10 cellular contexts compared by ENCODE assay signal in genomic region chr22:35742342-35743100, GRCh38. TPM values are rescaled to one million over a fixed set of nuclear protein-coding genes. Genes with fewer than 3 reads are reported as not detected.
DNase-seq lines count a peak whose midpoint lies in the region; ATAC-seq and TF ChIP-seq lines count a peak whose summit lies in the region.
"Had no signal": no experiment of that assay in that cellular context is flagged by ENCODE, and none has a peak within 500 bp of the region (broad histone marks: within the 10 kb centered on the region; RNA-seq: fewer than 3 reads in every experiment).

No MANE protein-coding gene starts in this region.

- no peak overlapping the region for H4K91ac ChIP-seq in trophoblast cell (ENCODE audit: low read depth, low read length)

- peaks cover 80% of the 10 kb centered on the region for H3K36me3 ChIP-seq in SJSA1
- peaks cover 12% of the 10 kb centered on the region for H3K36me3 ChIP-seq in fibroblast of lung (ENCODE audit: control insufficient read depth, insufficient read depth, low read length)
- H3K36me3 ChIP-seq in trophoblast cell (ENCODE audit: control insufficient read depth in 1 of 2, insufficient read depth in 2 of 2, low read length in 2 of 2), result peaks cover 14 to 32% of the 10 kb centered on the region in 2 experiments

- DNase-seq in GM04503 (ENCODE audit: low read depth), result peak; percentile 72
- peak; percentile 64 to 75 for DNase-seq in SJSA1 (ENCODE audit: low read depth in 1 of 2, low spot score in 2 of 2)
- peak; percentile 76 to 89 for DNase-seq in fibroblast of lung (ENCODE audit: low read depth in 2 of 2)
- DNase-seq in trophoblast cell, result peak; percentile 71 to 95
- DNase-seq in NOMO-1 treated with DMSO at 0.1 percent for 48 hours (lab: John Stamatoyannopoulos, UW; ENCODE audit: unreplicated experiment), result no peak
- DNase-seq: T-helper 1 cell had no signal

- no peak overlapping the region for H2BK120ac ChIP-seq in trophoblast cell (ENCODE audit: insufficient read depth, low read length, poor library complexity)

- no peak overlapping the region for H3K4ac ChIP-seq in trophoblast cell (ENCODE audit: low read depth, low read length)

- H3K27ac ChIP-seq in SJSA1, result peak overlapping the region; percentile 85
- H3K27ac ChIP-seq in fibroblast of lung (ENCODE audit: insufficient read depth, low read length), result peak overlapping the region; percentile 93
- no peak overlapping the region for H3K27ac ChIP-seq in trophoblast cell (ENCODE audit: low read depth, low read length)

- H3K4me2 ChIP-seq in fibroblast of lung (ENCODE audit: extremely low read depth, insufficient read depth, low read length) (peak overlapping the region; percentile 68), trophoblast cell (ENCODE audit: low read length) (no peak overlapping the region)

- no peaks in the 10 kb centered on the region for H3K9me3 ChIP-seq in SJSA1 (replicated peaks)
- no peaks in the 10 kb centered on the region for H3K9me3 ChIP-seq in fibroblast of lung (ENCODE audit: control insufficient read depth, insufficient read depth, low read depth, low read length)
- no peaks in the 10 kb centered on the region for H3K9me3 ChIP-seq in trophoblast cell (ENCODE audit: insufficient read depth, low read depth, low read length)

- H2AFZ ChIP-seq in fibroblast of lung (ENCODE audit: low read length) (no peak overlapping the region), trophoblast cell (ENCODE audit: insufficient read depth, low read length, poor library complexity) (no peak overlapping the region)

- H3K23ac ChIP-seq in trophoblast cell (ENCODE audit: low read length), result no peak overlapping the region

- no peak overlapping the region for H3K14ac ChIP-seq in trophoblast cell (ENCODE audit: low read length)

- no peak overlapping the region for H2BK12ac ChIP-seq in trophoblast cell (ENCODE audit: low read length)

- H3K79me2 ChIP-seq in fibroblast of lung (ENCODE audit: control insufficient read depth, insufficient read depth, low read length) (peaks cover 3% of the 10 kb centered on the region), trophoblast cell (ENCODE audit: control insufficient read depth, insufficient read depth, low read length, poor library complexity) (no peaks in the 10 kb centered on the region)

- no peak overlapping the region for H3K18ac ChIP-seq in trophoblast cell (ENCODE audit: low read length)

- no peak overlapping the region for H2AK5ac ChIP-seq in trophoblast cell (ENCODE audit: low read length)

- no peak overlapping the region for H3K4me3 ChIP-seq in SJSA1
- H3K4me3 ChIP-seq in fibroblast of lung (replicated peaks in 1 of 4; ENCODE audit: control extremely low read depth in 1 of 4, insufficient read depth in 1 of 4, low read depth in 3 of 4, low read length in 4 of 4), result no peak overlapping the region
- H3K4me3 ChIP-seq in trophoblast cell (ENCODE audit: low read depth, low read length), result no peak overlapping the region

- H2BK5ac ChIP-seq in trophoblast cell (ENCODE audit: low read depth, low read length, poor library complexity), result no peak overlapping the region

- H4K20me1 ChIP-seq in fibroblast of lung (ENCODE audit: control insufficient read depth, extremely low read depth, insufficient read depth, low read length), result no peaks in the 10 kb centered on the region

- no peak for TF ChIP-seq CTCF in fibroblast of lung (conservative IDR thresholded peaks at IDR 0.05 in 1 of 2, IDR thresholded peaks at IDR 0.05 in 1 of 2; ENCODE audit: low read depth in 1 of 2, low read length in 2 of 2)

- H3K9ac ChIP-seq in fibroblast of lung (ENCODE audit: insufficient read depth, low read length) (peak overlapping the region; percentile 22), trophoblast cell (ENCODE audit: low read length) (no peak overlapping the region)

- no peak for ATAC-seq in HG02852 (IDR thresholded peaks at IDR 0.05; ENCODE audit: unreplicated experiment)
- no peak for ATAC-seq in GM18870 (IDR thresholded peaks at IDR 0.05; ENCODE audit: unreplicated experiment)
- ATAC-seq in HG02763 (IDR thresholded peaks at IDR 0.05; ENCODE audit: unreplicated experiment), result no peak

- no peak overlapping the region for H4K12ac ChIP-seq in trophoblast cell (ENCODE audit: low read depth, low read length)

- H3K4me1 ChIP-seq in SJSA1 (replicated peaks) (peaks cover 43% of the 10 kb centered on the region), fibroblast of lung (ENCODE audit: control insufficient read depth, extremely low read depth, insufficient read depth, low read length) (peaks cover 33% of the 10 kb centered on the region), trophoblast cell (ENCODE audit: control insufficient read depth in 1 of 2, insufficient read depth in 2 of 2, low read length in 2 of 2) (no peaks in the 10 kb centered on the region)

- no peak overlapping the region for H4K8ac ChIP-seq in trophoblast cell (ENCODE audit: low read depth, low read length)

- WGBS in trophoblast cell (ENCODE audit: extremely low coverage, insufficient coverage, insufficient read length), result no CpG with 5 or more reads among the region's 9 CpGs

- no peaks in the 10 kb centered on the region for H3K79me1 ChIP-seq in trophoblast cell (ENCODE audit: low read length)

- H3K27me3 ChIP-seq in SJSA1 (replicated peaks) (no peaks in the 10 kb centered on the region), fibroblast of lung (ENCODE audit: control insufficient read depth, insufficient read depth, low read length) (no peaks in the 10 kb centered on the region), trophoblast cell (ENCODE audit: insufficient read depth, low read length) (no peaks in the 10 kb centered on the region)

RNA-seq across cellular contexts. Expression of gene APOL5, which starts 24.8 kb away (rescaled TPM):
- not detected in 2 replicates for total RNA-seq in SJSA1 (2014; rRNA removed; shearing (Covaris generic))
- total RNA-seq in fibroblast of lung, result not detected in 2 replicates
- 0.06 TPM in 1 of 2 replicates, not detected in the other for polyA plus RNA-seq in fibroblast of lung
- not detected in 2 replicates for polyA plus RNA-seq in fibroblast of lung (2012)
- polyA minus RNA-seq in fibroblast of lung (ENCODE audit: low replicate concordance), result not detected in 2 replicates
- not detected in 2 replicates for polyA plus RNA-seq in trophoblast cell (2013)
- total RNA-seq: H1 had no signal
- polyA plus RNA-seq: H1 had no signal
